In genomic region chr1:196494766-196495165, GRCh38 we compare ENCODE assay signal across 28 cellular contexts.
"Had no signal": no experiment of that assay in that cellular context is flagged by ENCODE, and none has a peak within 500 bp of the region (broad histone marks: within the 10 kb centered on the region; RNA-seq: fewer than 3 reads in every experiment).

No MANE protein-coding gene starts in this region.

- H3K4me1 ChIP-seq: stomach, suprapubic skin, testis, thyroid gland, tibial artery, tibial nerve, transverse colon, upper lobe of left lung, upper lobe of right lung, uterus, vagina had no signal

- H3K9me3 ChIP-seq: stomach, suprapubic skin, testis, thoracic aorta, thyroid gland, tibial artery, tibial nerve, transverse colon, upper lobe of left lung, upper lobe of right lung, uterus, vagina had no signal

- H3K27ac Mint-ChIP-seq: stimulated activated effector memory CD8-positive, alpha-beta T cell treated with anti-CD3 and anti-CD28 coated beads, Interleukin-12 subunit alpha, Interleukin-12 subunit beta, amount 100 ng/mL, for 72 hours; stimulated activated memory B cell treated with anti-CD40 and anti-IgM and Interleukin-4, amounts not matched to agents 10 μg/mL and 1 μg/mL and 100 μg/mL, for 72 hours; stimulated activated naive B cell treated with anti-CD40 and anti-IgM and Interleukin-4, amounts not matched to agents 10 μg/mL and 1 μg/mL and 100 μg/mL, for 72 hours; stimulated activated naive CD8-positive, alpha-beta T cell treated with anti-CD3 and anti-CD28 coated beads, Interleukin-15, amount 100 ng/mL, for 72 hours; stimulated activated naive CD8-positive, alpha-beta T cell treated with anti-CD3 and anti-CD28 coated beads, Interleukin-15, Interleukin-2, amounts not matched to agents 100 ng/mL and 50 ng/mL, for 24 hours; type B pancreatic cell had no signal

- H3K9me3 Mint-ChIP-seq: stimulated activated effector memory CD8-positive, alpha-beta T cell treated with anti-CD3 and anti-CD28 coated beads, Interleukin-12 subunit alpha, Interleukin-12 subunit beta, amount 100 ng/mL, for 72 hours; stimulated activated naive B cell treated with anti-CD40 and anti-IgM and Interleukin-4, amounts not matched to agents 10 μg/mL and 1 μg/mL and 100 μg/mL, for 72 hours; stimulated activated naive CD8-positive, alpha-beta T cell treated with anti-CD3 and anti-CD28 coated beads, Interleukin-15, amount 100 ng/mL, for 72 hours; stimulated activated naive CD8-positive, alpha-beta T cell treated with anti-CD3 and anti-CD28 coated beads, Interleukin-15, Interleukin-2, amounts not matched to agents 100 ng/mL and 50 ng/mL, for 24 hours; type B pancreatic cell had no signal

- H3K36me3 ChIP-seq: stomach, suprapubic skin, thoracic aorta, thyroid gland, tibial artery, tibial nerve, transverse colon, upper lobe of left lung, upper lobe of right lung, uterus, vagina had no signal

- H3K4me3 ChIP-seq: stomach, suprapubic skin, thoracic aorta, thyroid gland, tibial artery, tibial nerve, transverse colon, upper lobe of left lung, upper lobe of right lung, uterus, vagina had no signal

- H3K4me3 Mint-ChIP-seq: stimulated activated effector memory CD8-positive, alpha-beta T cell treated with anti-CD3 and anti-CD28 coated beads, Interleukin-12 subunit alpha, Interleukin-12 subunit beta, amount 100 ng/mL, for 72 hours; stimulated activated memory B cell treated with anti-CD40 and anti-IgM and Interleukin-4, amounts not matched to agents 10 μg/mL and 1 μg/mL and 100 μg/mL, for 72 hours; stimulated activated naive B cell treated with anti-CD40 and anti-IgM and Interleukin-4, amounts not matched to agents 10 μg/mL and 1 μg/mL and 100 μg/mL, for 72 hours; stimulated activated naive CD8-positive, alpha-beta T cell treated with anti-CD3 and anti-CD28 coated beads, Interleukin-15, amount 100 ng/mL, for 72 hours; stimulated activated naive CD8-positive, alpha-beta T cell treated with anti-CD3 and anti-CD28 coated beads, Interleukin-15, Interleukin-2, amounts not matched to agents 100 ng/mL and 50 ng/mL, for 24 hours; type B pancreatic cell had no signal

- DNase-seq: stimulated activated CD4-positive, alpha-beta T cell treated with anti-CD3 and anti-CD28 coated beads, Interleukin-2, amount 100 ng/mL, for 48 hours; stimulated activated CD4-positive, alpha-beta T cell treated with anti-CD3 and anti-CD28 coated beads, Interleukin-4, amount 100 ng/mL, for 1 hour; stimulated activated CD4-positive, alpha-beta T cell treated with anti-CD3 and anti-CD28 coated beads, Interleukin-4, amount 100 ng/mL, for 24 hours; stimulated activated CD4-positive, alpha-beta T cell treated with anti-CD3 and anti-CD28 coated beads, Interleukin-4, amount 100 ng/mL, for 4 hours; stimulated activated CD8-positive, alpha-beta memory T cell treated with anti-CD3 and anti-CD28 coated beads, Interleukin-4, amount 100 ng/mL, for 48 hours; stimulated activated naive B cell treated with anti-CD40 and anti-IgM and Interleukin-4, amounts not matched to agents 10 μg/mL and 1 μg/mL and 100 μg/mL, for 72 hours; stimulated activated naive CD4-positive, alpha-beta T cell; stimulated activated naive CD4-positive, alpha-beta T cell treated with Interleukin-2 at 50 U/mL for 16 hours; stimulated activated naive CD8-positive, alpha-beta T cell treated with anti-CD3 and anti-CD28 coated beads, Interleukin-15, amount 100 ng/mL, for 72 hours; stimulated activated naive CD8-positive, alpha-beta T cell treated with anti-CD3 and anti-CD28 coated beads, Interleukin-15, Interleukin-2, amounts not matched to agents 100 U/mL and 50 U/mL, for 24 hours; stomach; substantia nigra; thyroid gland; tibial artery; transverse colon; upper lobe of right lung; uterus had no signal

- H3K4me1 Mint-ChIP-seq: stimulated activated effector memory CD8-positive, alpha-beta T cell treated with anti-CD3 and anti-CD28 coated beads, Interleukin-12 subunit alpha, Interleukin-12 subunit beta, amount 100 ng/mL, for 72 hours; stimulated activated memory B cell treated with anti-CD40 and anti-IgM and Interleukin-4, amounts not matched to agents 10 μg/mL and 1 μg/mL and 100 μg/mL, for 72 hours; stimulated activated naive B cell treated with anti-CD40 and anti-IgM and Interleukin-4, amounts not matched to agents 10 μg/mL and 1 μg/mL and 100 μg/mL, for 72 hours; stimulated activated naive CD8-positive, alpha-beta T cell treated with anti-CD3 and anti-CD28 coated beads, Interleukin-15, amount 100 ng/mL, for 72 hours had no signal

- H3K27me3 Mint-ChIP-seq: stimulated activated memory B cell treated with anti-CD40 and anti-IgM and Interleukin-4, amounts not matched to agents 10 μg/mL and 1 μg/mL and 100 μg/mL, for 72 hours; stimulated activated naive B cell treated with anti-CD40 and anti-IgM and Interleukin-4, amounts not matched to agents 10 μg/mL and 1 μg/mL and 100 μg/mL, for 72 hours; stimulated activated naive CD8-positive, alpha-beta T cell treated with anti-CD3 and anti-CD28 coated beads, Interleukin-15, amount 100 ng/mL, for 72 hours; stimulated activated naive CD8-positive, alpha-beta T cell treated with anti-CD3 and anti-CD28 coated beads, Interleukin-15, Interleukin-2, amounts not matched to agents 100 ng/mL and 50 ng/mL, for 24 hours; type B pancreatic cell had no signal

- H3K36me3 Mint-ChIP-seq: stimulated activated effector memory CD8-positive, alpha-beta T cell treated with anti-CD3 and anti-CD28 coated beads, Interleukin-12 subunit alpha, Interleukin-12 subunit beta, amount 100 ng/mL, for 72 hours; stimulated activated memory B cell treated with anti-CD40 and anti-IgM and Interleukin-4, amounts not matched to agents 10 μg/mL and 1 μg/mL and 100 μg/mL, for 72 hours; stimulated activated naive B cell treated with anti-CD40 and anti-IgM and Interleukin-4, amounts not matched to agents 10 μg/mL and 1 μg/mL and 100 μg/mL, for 72 hours; type B pancreatic cell had no signal

- FAIRE-seq: urothelium cell line had no signal

- H3K27me3 ChIP-seq: stomach, suprapubic skin, testis, thyroid gland, tibial artery, tibial nerve, transverse colon, upper lobe of left lung, upper lobe of right lung, uterus, vagina had no signal

- ATAC-seq: stimulated activated effector memory CD8-positive, alpha-beta T cell treated with anti-CD3 and anti-CD28 coated beads, Interleukin-12 subunit alpha, Interleukin-12 subunit beta, amount 100 ng/mL, for 72 hours; stimulated activated memory B cell treated with anti-CD40 and anti-IgM and Interleukin-4, amounts not matched to agents 10 μg/mL and 1 μg/mL and 100 μg/mL, for 72 hours; stimulated activated naive B cell treated with anti-CD40 and anti-IgM and Interleukin-4, amounts not matched to agents 10 μg/mL and 1 μg/mL and 100 μg/mL, for 72 hours; stimulated activated naive CD8-positive, alpha-beta T cell treated with anti-CD3 and anti-CD28 coated beads, Interleukin-15, amount 100 ng/mL, for 72 hours; stimulated activated naive CD8-positive, alpha-beta T cell treated with anti-CD3 and anti-CD28 coated beads, Interleukin-15, Interleukin-2, amounts not matched to agents 100 U/mL and 50 U/mL, for 24 hours; upper lobe of right lung had no signal

- H3K27ac ChIP-seq: stomach, suprapubic skin, testis, thoracic aorta, thyroid gland, tibial artery, tibial nerve, transverse colon, upper lobe of left lung, upper lobe of right lung, uterus, vagina had no signal
